In the genomic region with DNA sequence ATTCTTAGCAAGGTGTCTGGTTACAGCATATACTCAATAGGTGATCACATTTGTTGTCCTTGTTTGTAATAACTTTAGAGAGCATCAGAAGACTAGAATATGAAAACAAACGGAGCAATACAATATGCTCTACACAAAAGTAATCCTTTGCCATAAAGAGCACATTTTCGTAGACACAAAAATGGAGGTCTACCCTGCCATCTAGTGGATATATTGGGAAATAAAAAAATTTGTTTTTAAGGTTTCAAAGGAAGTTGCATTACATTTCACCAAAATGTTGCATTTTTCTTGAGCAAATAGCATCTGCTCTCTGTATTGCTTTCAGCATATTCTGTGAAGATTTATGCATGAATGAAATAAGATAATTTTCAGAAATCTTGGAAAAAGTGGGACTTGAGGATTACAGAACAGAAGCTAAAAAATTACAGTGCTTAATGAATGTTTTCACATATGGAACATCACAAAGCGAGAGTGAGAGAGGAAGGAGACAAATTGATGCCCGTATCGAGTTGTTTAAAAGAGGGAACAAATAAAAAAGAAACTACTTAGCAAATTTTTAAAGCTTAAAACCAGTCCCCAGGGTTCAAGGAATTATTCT, we compare ENCODE assay signal across 10 cellular contexts.
DNase-seq lines count a peak whose midpoint lies in the region; ATAC-seq, FAIRE-seq and TF ChIP-seq lines count a peak whose summit lies in the region.
"Had no signal": no experiment of that assay in that cellular context is flagged by ENCODE, and none has a peak within 500 bp of the region (broad histone marks: within the 10 kb centered on the region; RNA-seq: fewer than 3 reads in every experiment).

No MANE protein-coding gene starts in this region.

- in situ Hi-C loops in KBM-7 (cut with MboI; ENCODE audit: low pct_unique_long_range_greater_than_20kb, low sequenced_read_pairs): no loop called here

- peak; percentile 3 to 14 for DNase-seq in A549 (ENCODE audit: low read depth in 1 of 2, low spot score in 1 of 2)
- DNase-seq in GM10266 (ENCODE audit: extremely low spot score): no peak
- peak; percentile 30 for DNase-seq in KBM-7
- no peak for DNase-seq in WTC11 (ENCODE audit: low spot score)
- DNase-seq in inferior parietal cortex (ENCODE audit: extremely low spot score): peak; percentile 76
- DNase-seq in uterus: no peak
- DNase-seq in activated CD4-positive, alpha-beta memory T cell treated with anti-CD3 and anti-CD28 coated beads, Interleukin-2, amount 10 ng/mL, durations not matched to agents 7 days and 5 days: no peak

- H3K4me1 ChIP-seq in A549 (no peaks in the 10 kb centered on the region), uterus (no peaks in the 10 kb centered on the region)

- ATAC-seq in A549: no peak
- ATAC-seq in WTC11: no peak
- ATAC-seq in GM21367 (IDR thresholded peaks at IDR 0.05; ENCODE audit: unreplicated experiment): no peak

- intact Hi-C loops in uterus (cut with DNase I; ENCODE audit: low total_unique reads): no loop called here

- no peak overlapping the region for H3K27ac Mint-ChIP-seq in WTC11
- no peak overlapping the region for H3K27ac Mint-ChIP-seq in activated CD4-positive, alpha-beta memory T cell treated with anti-CD3 and anti-CD28 coated beads, Interleukin-2, amount 10 ng/mL, durations not matched to agents 7 days and 5 days
- H3K27ac Mint-ChIP-seq: dendritic cell treated with granulocyte-macrophage colony-stimulating factor and Interleukin-4, amounts not matched to agents 40 ng/mL and 50 ng/mL, for 4 days; stimulated activated naive CD8-positive, alpha-beta T cell treated with anti-CD3 and anti-CD28 coated beads, Interleukin-15, Interleukin-2, amounts not matched to agents 100 ng/mL and 50 ng/mL, for 24 hours had no signal

- CTCF ChIA-PET in A549 (lab: Yijun Ruan, JAX) (interaction anchor here (0.6 to 1.8 kb wide), 5 partner anchors 9 to 1568 kb away, joined by 3 to 11 read pairs (median 4); no protein-coding TSS in a partner anchor), WTC11 (lab: Charles Lee) (interaction anchor here (0.9 to 1.9 kb wide), 3 partner anchors 12 to 923 kb away, joined by 3 to 9 read pairs (median 4); no protein-coding TSS in a partner anchor)
- CTCF ChIA-PET in activated CD4-positive, alpha-beta memory T cell treated with anti-CD3 and anti-CD28 coated beads, Interleukin-2, amount 10 ng/mL, durations not matched to agents 7 days and 5 days (lab: Charles Lee): interaction anchor here (0.9 to 1.4 kb wide), 3 partner anchors 24 to 550 kb away, joined by 3 to 6 read pairs (median 3); no protein-coding TSS in a partner anchor

- no peak overlapping the region for H3K27ac ChIP-seq in A549
- H3K27ac ChIP-seq in uterus: no peak overlapping the region

- no peaks in the 10 kb centered on the region for H3K36me3 Mint-ChIP-seq in WTC11
- no peaks in the 10 kb centered on the region for H3K36me3 Mint-ChIP-seq in activated CD4-positive, alpha-beta memory T cell treated with anti-CD3 and anti-CD28 coated beads, Interleukin-2, amount 10 ng/mL, durations not matched to agents 7 days and 5 days (ENCODE audit: low read depth)

- no peaks in the 10 kb centered on the region for H3K27me3 ChIP-seq in uterus

- WGBS in A549 (ENCODE audit: missing lambda C conversion rate): 10% methylated on average over 5 of the region's 5 CpGs

- TF ChIP-seq CTCF in A549 (IDR thresholded peaks at IDR 0.05) (peak; percentile 56), GM10266 (IDR thresholded peaks at IDR 0.05; ENCODE audit: control insufficient read depth, insufficient read depth, low read depth, missing control alignments) (peak; percentile 29), WTC11 (IDR thresholded peaks at IDR 0.05) (peak; percentile 54), uterus (IDR thresholded peaks at IDR 0.05) (peak; percentile 53 to 59 (median 57))

- H3K4me3 ChIP-seq in A549 (no peak overlapping the region), uterus (no peak overlapping the region)

- H3K27me3 Mint-ChIP-seq in WTC11 (ENCODE audit: low read depth): peaks cover 4% of the 10 kb centered on the region; the same call in 1 of the 2 replicates
- H3K27me3 Mint-ChIP-seq in activated CD4-positive, alpha-beta memory T cell treated with anti-CD3 and anti-CD28 coated beads, Interleukin-2, amount 10 ng/mL, durations not matched to agents 7 days and 5 days: peaks cover 2% of the 10 kb centered on the region
- H3K27me3 Mint-ChIP-seq: dendritic cell treated with granulocyte-macrophage colony-stimulating factor and Interleukin-4, amounts not matched to agents 40 ng/mL and 50 ng/mL, for 4 days had no signal

- H3K9me3 Mint-ChIP-seq in WTC11: peaks cover 8% of the 10 kb centered on the region; the same call in 1 of the 2 replicates
- H3K9me3 Mint-ChIP-seq in activated CD4-positive, alpha-beta memory T cell treated with anti-CD3 and anti-CD28 coated beads, Interleukin-2, amount 10 ng/mL, durations not matched to agents 7 days and 5 days: no peaks in the 10 kb centered on the region
- H3K9me3 Mint-ChIP-seq: dendritic cell treated with granulocyte-macrophage colony-stimulating factor and Interleukin-4, amounts not matched to agents 40 ng/mL and 50 ng/mL, for 4 days; stimulated activated naive CD8-positive, alpha-beta T cell treated with anti-CD3 and anti-CD28 coated beads, Interleukin-15, Interleukin-2, amounts not matched to agents 100 ng/mL and 50 ng/mL, for 24 hours had no signal

- POLR2A ChIA-PET in A549 (lab: Yijun Ruan, JAX): no interaction called here
- POLR2A ChIA-PET in WTC11 (lab: Charles Lee): no interaction called here
- POLR2A ChIA-PET in activated CD4-positive, alpha-beta memory T cell treated with anti-CD3 and anti-CD28 coated beads, Interleukin-2, amount 10 ng/mL, durations not matched to agents 7 days and 5 days (lab: Charles Lee): no interaction called here

- H3K4me2 ChIP-seq in A549: no peak overlapping the region

- H3K9me3 ChIP-seq in A549 (no peaks in the 10 kb centered on the region), uterus (no peaks in the 10 kb centered on the region)

- TF ChIP-seq POLR2A in A549 (IDR thresholded peaks at IDR 0.05; ENCODE audit: low read length) (no peak), uterus (IDR thresholded peaks at IDR 0.05) (no peak)

- FAIRE-seq in A549 (lab: Jason Lieb, UNC): no peak

- H3K4me3 Mint-ChIP-seq in WTC11: no peak overlapping the region
- no peak overlapping the region for H3K4me3 Mint-ChIP-seq in activated CD4-positive, alpha-beta memory T cell treated with anti-CD3 and anti-CD28 coated beads, Interleukin-2, amount 10 ng/mL, durations not matched to agents 7 days and 5 days
- H3K4me3 Mint-ChIP-seq: dendritic cell treated with granulocyte-macrophage colony-stimulating factor and Interleukin-4, amounts not matched to agents 40 ng/mL and 50 ng/mL, for 4 days; stimulated activated naive CD8-positive, alpha-beta T cell treated with anti-CD3 and anti-CD28 coated beads, Interleukin-15, Interleukin-2, amounts not matched to agents 100 ng/mL and 50 ng/mL, for 24 hours had no signal

- peak; percentile 57 to 61 for TF ChIP-seq RAD21 in A549 (conservative IDR thresholded peaks at IDR 0.05 in 1 of 2, IDR thresholded peaks at IDR 0.05 in 1 of 2)

- TF ChIP-seq EP300 in A549 (IDR thresholded peaks at IDR 0.05): no peak

- H3K4me1 Mint-ChIP-seq in WTC11: peaks cover 11% of the 10 kb centered on the region
- no peaks in the 10 kb centered on the region for H3K4me1 Mint-ChIP-seq in activated CD4-positive, alpha-beta memory T cell treated with anti-CD3 and anti-CD28 coated beads, Interleukin-2, amount 10 ng/mL, durations not matched to agents 7 days and 5 days

- H3K36me3 ChIP-seq in uterus: no peaks in the 10 kb centered on the region

TF ChIP-seq in A549, 52 proteins besides CTCF, POLR2A, EP300 and RAD21:
- TF ChIP-seq CEBPB (IDR thresholded peaks at IDR 0.05) (no peak), SMC3 (IDR thresholded peaks at IDR 0.05) (peak; percentile 35; the same call in 2 of the 3 replicates)
TF ChIP-seq in A549: peak in this region for 1.

TF ChIP-seq in WTC11, 78 proteins besides CTCF, POLR2A, EP300 and RAD21:
- TF ChIP-seq ZNF423 (CRISPR knock-in tag; IDR thresholded peaks at IDR 0.05) (no peak), IRF2 (CRISPR knock-in tag; IDR thresholded peaks at IDR 0.05; ENCODE audit: borderline replicate concordance, low read depth) (no peak), NFYB (CRISPR knock-in tag; conservative IDR thresholded peaks at IDR 0.05; ENCODE audit: low read depth) (no peak), GTF2I (CRISPR knock-in tag; conservative IDR thresholded peaks at IDR 0.05) (no peak)

Comparison
In these comparisons a context has a peak if more than half of its experiments do, and no peak if none do; other contexts are left out.
1. DNase-seq: peak in A549 (2 of 2), KBM-7 (single experiment) and inferior parietal cortex (single experiment); none in GM10266 (single experiment), WTC11 (single experiment), uterus (0 of 2) and activated CD4-positive, alpha-beta memory T cell treated with anti-CD3 and anti-CD28 coated beads, Interleukin-2, amount 10 ng/mL, durations not matched to agents 7 days and 5 days (single experiment).
2. Peak in every context shown above with its lines, with median percentiles within 50 percentile points of each other: CTCF ChIP-seq.